Comparison of ENCODE assay signal across 22 cellular contexts in genomic region chr3:10531031-10531430, GRCh38. TPM values are rescaled to one million over a fixed set of nuclear protein-coding genes. Genes with fewer than 3 reads are reported as not detected.
"Had no signal": no experiment of that assay in that cellular context is flagged by ENCODE, and none has a peak within 500 bp of the region (broad histone marks: within the 10 kb centered on the region; RNA-seq: fewer than 3 reads in every experiment).

No MANE protein-coding gene starts in this region.

- H3K27ac ChIP-seq: ascending aorta, esophagus squamous epithelium, heart right ventricle, lower lobe of right lung, ovary, psoas muscle, tibial artery had no signal

- H3K4me1 Mint-ChIP-seq: activated CD4-positive, alpha-beta T cell treated with anti-CD3 and anti-CD28 coated beads for 36 hours; activated naive CD4-positive, alpha-beta T cell treated with anti-CD3 and anti-CD28 coated beads, Interleukin-2, amount 10 ng/mL, durations not matched to agents 7 days and 5 days; WTC11 had no signal

- H3K4me3 Mint-ChIP-seq: activated CD4-positive, alpha-beta T cell treated with anti-CD3 and anti-CD28 coated beads for 36 hours; activated naive CD4-positive, alpha-beta T cell treated with anti-CD3 and anti-CD28 coated beads, Interleukin-2, amount 10 ng/mL, durations not matched to agents 7 days and 5 days; WTC11 had no signal

- DNase-seq: activated CD4-positive, alpha-beta T cell treated with anti-CD3 and anti-CD28 coated beads for 36 hours; activated CD4-positive, alpha-beta T cell treated with anti-CD3 and anti-CD28 coated beads, Interleukin-2, amount 50 U/mL, for 48 hours; activated effector memory CD4-positive, alpha-beta T cell treated with Interleukin-2 at 50 U/mL for 16 hours; activated naive CD4-positive, alpha-beta T cell treated with anti-CD3 and anti-CD28 coated beads, Interleukin-2, amount 10 ng/mL, durations not matched to agents 7 days and 5 days; effector CD8-positive, alpha-beta T cell; esophagus squamous epithelium; heart right ventricle; left colon; lower lobe of right lung; psoas muscle; right cardiac atrium; Right ventricle myocardium superior; small intestine; stimulated activated CD4-positive, alpha-beta T cell treated with anti-CD3 and anti-CD28 coated beads, Interleukin-4, amount 100 ng/mL, for 24 hours; stimulated activated naive CD4-positive, alpha-beta T cell; SW 1271; T-helper 2 cell; tibial artery had no signal

- H3K36me3 Mint-ChIP-seq: activated naive CD4-positive, alpha-beta T cell treated with anti-CD3 and anti-CD28 coated beads, Interleukin-2, amount 10 ng/mL, durations not matched to agents 7 days and 5 days; WTC11 had no signal

- H3K36me3 ChIP-seq: ascending aorta, esophagus squamous epithelium, heart right ventricle, lower lobe of right lung, ovary, tibial artery had no signal

- H3K4me1 ChIP-seq: ascending aorta, esophagus squamous epithelium, heart right ventricle, lower lobe of right lung, psoas muscle, tibial artery had no signal

- H3K9me3 Mint-ChIP-seq: activated naive CD4-positive, alpha-beta T cell treated with anti-CD3 and anti-CD28 coated beads, Interleukin-2, amount 10 ng/mL, durations not matched to agents 7 days and 5 days; WTC11 had no signal

- ATAC-seq: activated CD4-positive, alpha-beta T cell treated with anti-CD3 and anti-CD28 coated beads for 36 hours; heart right ventricle; left colon; lower lobe of right lung; psoas muscle; right cardiac atrium; WTC11 had no signal

- H3K9me3 ChIP-seq: ascending aorta, esophagus squamous epithelium, heart right ventricle, lower lobe of right lung, ovary, psoas muscle, tibial artery had no signal

- H3K4me3 ChIP-seq: ascending aorta, esophagus squamous epithelium, heart right ventricle, lower lobe of right lung, ovary, psoas muscle, tibial artery had no signal

- H3K27ac Mint-ChIP-seq: activated CD4-positive, alpha-beta T cell treated with anti-CD3 and anti-CD28 coated beads for 36 hours; activated naive CD4-positive, alpha-beta T cell treated with anti-CD3 and anti-CD28 coated beads, Interleukin-2, amount 10 ng/mL, durations not matched to agents 7 days and 5 days; WTC11 had no signal

- H3K27me3 ChIP-seq: ascending aorta, ovary had no signal

RNA-seq across cellular contexts. Expression of gene ATP2B2, which starts 25.6 kb away (rescaled TPM):
- total RNA-seq: ascending aorta, endothelial cell of umbilical vein, Right ventricle myocardium superior had no signal
- polyA plus RNA-seq: endothelial cell of umbilical vein had no signal
